Comparison of ENCODE assay signal across 21 cellular contexts in genomic region chr4:184952522-184952921, GRCh38.
"Had no signal": no experiment of that assay in that cellular context is flagged by ENCODE, and none has a peak within 500 bp of the region (broad histone marks: within the 10 kb centered on the region; RNA-seq: fewer than 3 reads in every experiment).

No MANE protein-coding gene starts in this region.

- H3K4me3 Mint-ChIP-seq: endodermal cell, memory B cell had no signal

- H3K4me2 ChIP-seq: hepatocyte had no signal

- H3K36me3 ChIP-seq: gastroesophageal sphincter, heart left ventricle, left lung, lower lobe of right lung had no signal

- H3K9me3 Mint-ChIP-seq: endodermal cell, memory B cell had no signal

- DNase-seq: dermis blood vessel endothelial cell; dorsolateral prefrontal cortex; effector CD4-positive, alpha-beta T cell; effector memory CD4-positive, alpha-beta T cell; endodermal cell; erythroblast; foreskin keratinocyte; heart left ventricle; hypothalamus; left cardiac atrium; left ventricle myocardium superior; lower lobe of right lung; mesendoderm; midbrain had no signal

- H3K27ac ChIP-seq: coronary artery, dorsolateral prefrontal cortex, epithelial cell of prostate, foreskin keratinocyte, gastroesophageal sphincter, heart left ventricle, hepatocyte, left lung, lower lobe of right lung had no signal

- H3K27me3 ChIP-seq: gastroesophageal sphincter, heart left ventricle, hepatocyte had no signal

- H3K4me3 ChIP-seq: coronary artery, dorsolateral prefrontal cortex, gastroesophageal sphincter, heart left ventricle, hepatocyte, left lung, lower lobe of right lung had no signal

- ATAC-seq: esophagus mucosa, foreskin keratinocyte, gastroesophageal sphincter, heart left ventricle, left cardiac atrium, left lung, left ventricle myocardium superior had no signal

- H3K79me2 ChIP-seq: hepatocyte had no signal

- H2AFZ ChIP-seq: hepatocyte had no signal

- H3K27ac Mint-ChIP-seq: endodermal cell, memory B cell had no signal

- H3K4me1 Mint-ChIP-seq: endodermal cell, memory B cell had no signal

- H3K9me3 ChIP-seq: gastroesophageal sphincter, heart left ventricle, left lung, lower lobe of right lung had no signal

- H3K36me3 Mint-ChIP-seq: memory B cell had no signal

- H3K4me1 ChIP-seq: foreskin keratinocyte, gastroesophageal sphincter, heart left ventricle, left lung, lower lobe of right lung had no signal
